In genomic region chr3:171817074-171817748, GRCh38 we compare ENCODE assay signal across 17 cellular contexts. TPM values are rescaled to one million over a fixed set of nuclear protein-coding genes. Genes with fewer than 3 reads are reported as not detected.
DNase-seq lines count a peak whose midpoint lies in the region; ATAC-seq, FAIRE-seq and TF ChIP-seq lines count a peak whose summit lies in the region.
"Had no signal": no experiment of that assay in that cellular context is flagged by ENCODE, and none has a peak within 500 bp of the region (broad histone marks: within the 10 kb centered on the region; RNA-seq: fewer than 3 reads in every experiment).

No MANE protein-coding gene starts in this region.

- TF ChIP-seq POLR2A in K562 (conservative IDR thresholded peaks at IDR 0.05): no peak
- TF ChIP-seq POLR2A in upper lobe of left lung (IDR thresholded peaks at IDR 0.05): no peak

- POLR2A ChIA-PET in K562 (lab: Yijun Ruan, JAX): interaction anchor here (0.6 kb wide), 1 partner anchor 10 kb away, joined by 3 read pairs; no protein-coding TSS in a partner anchor

- TF ChIP-seq EP300 in K562 (IDR thresholded peaks at IDR 0.05; ENCODE audit: low read length) (no peak), upper lobe of left lung (IDR thresholded peaks at IDR 0.05) (no peak)

- no peaks in the 10 kb centered on the region for H4K20me1 ChIP-seq in K562 (replicated peaks; ENCODE audit: control insufficient read depth, insufficient read depth, low read length)

- H3K4me2 ChIP-seq in K562 (ENCODE audit: insufficient read depth, low read length): no peak overlapping the region

- CTCF ChIA-PET in K562 (lab: Yijun Ruan, JAX; ENCODE audit: low intra/inter-chr PET ratio): no interaction called here

- no peak for FAIRE-seq in K562 (lab: Jason Lieb, UNC)
- FAIRE-seq: A549, HepG2, HTR-8/SVneo had no signal

- H3K36me3 ChIP-seq in K562 (ENCODE audit: control insufficient read depth, insufficient read depth, low read length) (no peaks in the 10 kb centered on the region), upper lobe of left lung (no peaks in the 10 kb centered on the region)

- H3K4me1 ChIP-seq in K562 (replicated peaks in 1 of 2; ENCODE audit: control insufficient read depth in 2 of 2, insufficient read depth in 2 of 2, low read length in 2 of 2) (peaks cover 0 to 21% of the 10 kb centered on the region in 2 experiments; a peak in 3 of 5 replicates), foreskin keratinocyte (peaks cover 8% of the 10 kb centered on the region), upper lobe of left lung (peaks cover 0 to 4% (median 0%) of the 10 kb centered on the region in 4 donors)

- peak; percentile 45 for ATAC-seq in GM18868 (IDR thresholded peaks at IDR 0.05; ENCODE audit: unreplicated experiment)
- no peak for ATAC-seq in K562
- no peak for ATAC-seq in foreskin keratinocyte
- no peak for ATAC-seq in GM19328 (IDR thresholded peaks at IDR 0.05; ENCODE audit: unreplicated experiment)
- no peak for ATAC-seq in upper lobe of left lung (ENCODE audit: low FRiP score in 2 of 2)
- ATAC-seq: A549, HepG2 had no signal

- no peak overlapping the region for H3K9ac ChIP-seq in K562 (ENCODE audit: insufficient read depth in 1 of 2, low read depth in 2 of 2, low read length in 2 of 2)

- H3K9me3 ChIP-seq in K562 (replicated peaks; ENCODE audit: control insufficient read depth, insufficient read depth, low read depth, low read length) (no peaks in the 10 kb centered on the region), upper lobe of left lung (no peaks in the 10 kb centered on the region)
- H3K9me3 ChIP-seq: Caco-2 had no signal

- 0 out of 2 replicates have a peak overlapping the region, but pooled peaks have one; percentile 36 for H2AFZ ChIP-seq in K562 (ENCODE audit: low read depth, low read length)

- 43% methylated on average over 4 of the region's 4 CpGs for WGBS in K562 (ENCODE audit: insufficient coverage, low coverage, missing lambda C conversion rate)
- 89 to 92% methylated on average over 4 of the region's 4 CpGs for WGBS in upper lobe of left lung, 2 donors

- intact Hi-C loops in K562 (cut with micrococcal nuclease): no loop called here

- in situ Hi-C loops in K562 (cut with MboI): no loop called here

- no peak for TF ChIP-seq RAD21 in K562 (CRISPR knock-in tag; conservative IDR thresholded peaks at IDR 0.05 in 1 of 2, IDR thresholded peaks at IDR 0.05 in 1 of 2)

- no peaks in the 10 kb centered on the region for H3K9me1 ChIP-seq in K562 (ENCODE audit: control insufficient read depth, insufficient read depth, low read length)

- no peaks in the 10 kb centered on the region for H3K79me2 ChIP-seq in K562 (ENCODE audit: control insufficient read depth, insufficient read depth, low read length)

- no peak overlapping the region for H3K4me3 ChIP-seq in K562
- no peak overlapping the region for H3K4me3 ChIP-seq in upper lobe of left lung
- H3K4me3 ChIP-seq: A549 had no signal

- TF ChIP-seq CTCF in K562 (IDR thresholded peaks at IDR 0.05 in 2 of 3, conservative IDR thresholded peaks at IDR 0.05 in 1 of 3; ENCODE audit: insufficient read depth in 2 of 3, low read depth in 1 of 3, low read length in 3 of 3) (no peak), foreskin keratinocyte (conservative IDR thresholded peaks at IDR 0.05) (no peak), upper lobe of left lung (IDR thresholded peaks at IDR 0.05) (no peak)

- DNase-seq in K562 (ENCODE audit: extremely low read depth in 1 of 4, low spot score in 3 of 4) (no peak), foreskin keratinocyte (no peak), C1 segment of cervical spinal cord (lab: John Stamatoyannopoulos, UW) (no peak), upper lobe of left lung (no peak)
- DNase-seq: Caco-2; CD8-positive, alpha-beta memory T cell; DND-41; GDM1; HCEC 1CT; HFFc6 had no signal

- no TSS peak for BruUV-seq in K562 (replicated peaks; lab: Mats Ljungman, UMichigan)

- H3K27me3 ChIP-seq in K562 (ENCODE audit: control insufficient read depth in 2 of 2, insufficient read depth in 2 of 2, low read length in 2 of 2) (no peaks in the 10 kb centered on the region), foreskin keratinocyte (no peaks in the 10 kb centered on the region), upper lobe of left lung (no peaks in the 10 kb centered on the region)

- H3K27ac ChIP-seq in K562 (ENCODE audit: extremely low read depth, low read depth, low read length) (no peak overlapping the region), foreskin keratinocyte (peak overlapping the region; percentile 9), upper lobe of left lung (no peak overlapping the region)

TF ChIP-seq in K562, 482 proteins besides CTCF, POLR2A, EP300 and RAD21 (continues in another document):
- TF ChIP-seq ERF (CRISPR knock-in tag; IDR thresholded peaks at IDR 0.05) (no peak), FOXA3 (CRISPR knock-in tag; conservative IDR thresholded peaks at IDR 0.05 in 1 of 2, IDR thresholded peaks at IDR 0.05 in 1 of 2) (no peak), PTTG1 (tag; IDR thresholded peaks at IDR 0.05; ENCODE audit: low read depth) (no peak), ZBTB9 (CRISPR knock-in tag; IDR thresholded peaks at IDR 0.05) (no peak), RFX1 (IDR thresholded peaks at IDR 0.05) (no peak), VEZF1 (CRISPR knock-in tag; IDR thresholded peaks at IDR 0.05) (no peak), SNRNP70 (optimal IDR thresholded peaks at IDR 0.05; ENCODE audit: low read depth, low read length) (no peak)

RNA-seq across cellular contexts. Expression of gene PLD1, which starts 6.9 kb away (rescaled TPM):
- 32.1 and 98.0 TPM in 2 replicates for total RNA-seq in K562 (2011; cell fraction: chromatin; rRNA removed; ENCODE audit: low replicate concordance)
- 14.3 and 46.8 TPM in 2 replicates for total RNA-seq in K562 (2011; cell fraction: nucleolus; rRNA removed)
- total RNA-seq in K562 (2011; cell fraction: nucleoplasm; rRNA removed): 49.3 and 80.7 TPM in 2 replicates
- total RNA-seq in K562 (2014; rRNA removed): 8.4 and 11.6 TPM in 2 replicates
- 18.7 and 22.5 TPM in 2 replicates for total RNA-seq in K562 (2014; rRNA removed; fragmentation: Illumina TruSeq; extraction: Trizol)
- total RNA-seq in K562 (2015; rRNA removed; fragmentation: Illumina TruSeq; extraction: Trizol): 16.6 and 17.7 TPM in 2 replicates
- total RNA-seq in K562 (2021): 20.0 and 28.8 TPM in 2 replicates
- 11.7 and 17.9 TPM in 2 replicates for polyA plus RNA-seq in K562 (2011; rRNA removed)
- polyA plus RNA-seq in K562 (2011; cell fraction: cytosol; rRNA removed): 5.8 and 10.9 TPM in 2 replicates
- polyA plus RNA-seq in K562 (2011; cell fraction: nucleus; rRNA removed): 15.4 and 17.7 TPM in 2 replicates
- polyA plus RNA-seq in K562 (2012): 14.2 and 49.0 TPM in 2 replicates
- polyA plus RNA-seq in K562 (2014; fragmentation: Illumina TruSeq; extraction: Trizol): 18.6 TPM in 2 replicates
- 10 to 100 TPM; 25.3 to 26.1 TPM for polyA plus RNA-seq in K562 (2014; fragmentation: Nextera tagmentation; extraction: Ambion mirVana)
- 11.4 and 16.3 TPM in 2 replicates for polyA plus RNA-seq in K562 (2014; rRNA removed)
- polyA minus RNA-seq in K562 (2011; rRNA and poly(A)+ RNA removed): 27.6 and 30.9 TPM in 2 replicates
- 7.2 and 8.4 TPM in 2 replicates for polyA minus RNA-seq in K562 (2011; cell fraction: cytosol; rRNA and poly(A)+ RNA removed)
- polyA minus RNA-seq in K562 (2011; cell fraction: nucleus; rRNA and poly(A)+ RNA removed): 15.3 and 32.3 TPM in 2 replicates
- 6.1 and 7.7 TPM in 2 replicates for total RNA-seq in foreskin keratinocyte
- 2.1 and 2.7 TPM in 2 replicates for polyA plus RNA-seq in foreskin keratinocyte
- total RNA-seq in upper lobe of left lung: 10 to 100 TPM; 11.2 to 47.1 (median 15.6) TPM

RNA-seq across cellular contexts. Expression of gene TMEM212, which starts 25.9 kb away (rescaled TPM):
- total RNA-seq in K562 (2011; cell fraction: chromatin; rRNA removed; ENCODE audit: low replicate concordance): not detected in 2 replicates
- total RNA-seq in K562 (2011; cell fraction: nucleolus; rRNA removed): not detected in 2 replicates
- not detected in 2 replicates for total RNA-seq in K562 (2011; cell fraction: nucleoplasm; rRNA removed)
- total RNA-seq in K562 (2014; rRNA removed) (not detected in 2 replicates), K562 (2014; rRNA removed; fragmentation: Illumina TruSeq; extraction: Trizol) (not detected in 2 replicates), K562 (2015; rRNA removed; fragmentation: Illumina TruSeq; extraction: Trizol) (not detected in 2 replicates), K562 (2021) (not detected in 2 replicates), foreskin keratinocyte (not detected in 2 replicates), upper lobe of left lung (10 to 100 TPM in 1 of 6 donors, 1 to 10 TPM in 4, under 1 TPM in 1; 0.11 to 20.8 (median 3.7) TPM)
- polyA plus RNA-seq in K562 (2011; rRNA removed) (not detected in 2 replicates), K562 (2014; fragmentation: Illumina TruSeq; extraction: Trizol) (not detected in 2 replicates), K562 (2014; fragmentation: Nextera tagmentation; extraction: Ambion mirVana) (not detected), K562 (2014; rRNA removed) (not detected in 2 replicates), foreskin keratinocyte (not detected in 2 replicates)
- polyA plus RNA-seq in K562 (2011; cell fraction: cytosol; rRNA removed): not detected in 2 replicates
- polyA plus RNA-seq in K562 (2011; cell fraction: nucleus; rRNA removed): not detected in 2 replicates
- polyA plus RNA-seq in K562 (2012): not detected in 2 replicates
- polyA minus RNA-seq in K562 (2011; rRNA and poly(A)+ RNA removed): not detected in 2 replicates
- polyA minus RNA-seq in K562 (2011; cell fraction: cytosol; rRNA and poly(A)+ RNA removed): not detected in 2 replicates
- not detected in 2 replicates for polyA minus RNA-seq in K562 (2011; cell fraction: nucleus; rRNA and poly(A)+ RNA removed)
- total RNA-seq: Caco-2; CD8-positive, alpha-beta memory T cell; H4; HepG2; HFFc6 had no signal
- polyA plus RNA-seq: A549; BJ; CD8-positive, alpha-beta memory T cell; HepG2 had no signal
